Comparison of ENCODE assay signal across 8 cellular contexts in the genomic region with DNA sequence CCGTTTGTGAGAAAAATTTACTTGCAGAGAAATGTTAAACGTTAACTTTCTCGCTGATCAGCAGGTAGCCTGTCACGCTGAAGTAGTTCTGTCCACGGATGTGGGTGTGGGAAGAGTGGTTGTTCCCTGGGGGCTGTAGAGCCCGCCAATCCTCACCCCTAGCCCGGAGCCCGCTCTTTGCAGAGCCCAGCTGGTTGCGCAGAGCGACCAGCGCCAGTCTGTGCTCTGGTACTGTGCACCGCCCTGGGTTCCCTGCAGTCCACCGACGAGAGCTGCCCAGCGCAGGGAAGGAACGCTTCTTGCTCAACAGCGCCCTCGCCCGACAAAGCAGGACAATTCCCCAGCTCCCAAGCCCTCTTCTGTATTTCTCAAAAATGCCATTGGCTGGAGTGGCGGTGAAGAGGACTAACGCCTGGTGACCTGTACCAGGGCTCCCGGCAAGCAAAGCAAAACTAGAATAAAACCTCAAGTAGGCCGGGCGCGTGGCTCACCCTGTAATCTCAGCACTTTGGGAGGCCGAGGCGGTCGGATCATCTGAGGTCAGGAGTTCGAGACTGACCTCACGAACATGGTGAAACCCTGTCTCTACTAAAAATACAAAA. TPM values are rescaled to one million over a fixed set of nuclear protein-coding genes. Genes with fewer than 3 reads are reported as not detected.
DNase-seq lines count a peak whose midpoint lies in the region; ATAC-seq and TF ChIP-seq lines count a peak whose summit lies in the region.

No MANE protein-coding gene starts in this region.

- intact Hi-C loops in stomach (cut with DNase I; ENCODE audit: low total_unique reads) = no loop called here

- TF ChIP-seq CTCF in LNCAP (IDR thresholded peaks at IDR 0.05) = peak; percentile 80
- peak; percentile 88 for TF ChIP-seq CTCF in fibroblast of the aortic adventitia (IDR thresholded peaks at IDR 0.05; ENCODE audit: insufficient read depth, low read length)
- TF ChIP-seq CTCF in neural crest cell (conservative IDR thresholded peaks at IDR 0.05) = peak; percentile 86
- TF ChIP-seq CTCF in stomach (IDR thresholded peaks at IDR 0.05) = peak in 5 of 7 experiments; percentile 63 to 83 (median 72)

- H3K9me3 ChIP-seq in stomach = no peaks in the 10 kb centered on the region

- no peak overlapping the region for H3K27ac Mint-ChIP-seq in activated T-helper 17 cell treated with anti-CD3 and anti-CD28 coated beads, Interleukin-2, amount 50 U/mL, for 72 hours
- no peak overlapping the region for H3K27ac Mint-ChIP-seq in neural crest cell (ENCODE audit: unreplicated experiment)

- H3K4me1 Mint-ChIP-seq in activated T-helper 17 cell treated with anti-CD3 and anti-CD28 coated beads, Interleukin-2, amount 50 U/mL, for 72 hours = no peaks in the 10 kb centered on the region
- peaks cover 10% of the 10 kb centered on the region for H3K4me1 Mint-ChIP-seq in neural crest cell

- peak; percentile 98 for ATAC-seq in GM21825 (IDR thresholded peaks at IDR 0.05; ENCODE audit: unreplicated experiment)
- peak; percentile 95 for ATAC-seq in activated T-helper 17 cell treated with anti-CD3 and anti-CD28 coated beads, Interleukin-2, amount 50 U/mL, for 72 hours (replicated peaks)

- H3K27me3 ChIP-seq in stomach = peaks cover 4 to 77% (median 14%) of the 10 kb centered on the region in 3 donors

- no peaks in the 10 kb centered on the region for H3K36me3 Mint-ChIP-seq in activated T-helper 17 cell treated with anti-CD3 and anti-CD28 coated beads, Interleukin-2, amount 50 U/mL, for 72 hours (ENCODE audit: low read depth)
- H3K36me3 Mint-ChIP-seq in neural crest cell (ENCODE audit: low read depth) = no peaks in the 10 kb centered on the region

- WGBS in stomach, 5 donors = 7 to 12% (median 11%) methylated on average over 28 to 30 of the region's 30 CpGs

- no peaks in the 10 kb centered on the region for H3K9me3 Mint-ChIP-seq in activated T-helper 17 cell treated with anti-CD3 and anti-CD28 coated beads, Interleukin-2, amount 50 U/mL, for 72 hours
- no peaks in the 10 kb centered on the region for H3K9me3 Mint-ChIP-seq in neural crest cell

- peaks cover 12 to 36% (median 28%) of the 10 kb centered on the region in 4 donors for H3K4me1 ChIP-seq in stomach

- TF ChIP-seq EP300 in stomach (IDR thresholded peaks at IDR 0.05) = no peak

- peak overlapping the region in 1 of 5 donors; percentile 30 for H3K27ac ChIP-seq in stomach

- H3K4me3 ChIP-seq in fibroblast of the aortic adventitia (ENCODE audit: low read depth, low read length) = peak overlapping the region; percentile 58
- peak overlapping the region; percentile 28 to 33 (median 32) for H3K4me3 ChIP-seq in stomach

- TF ChIP-seq POLR2A in stomach (IDR thresholded peaks at IDR 0.05) = no peak

- H3K4me3 Mint-ChIP-seq in activated T-helper 17 cell treated with anti-CD3 and anti-CD28 coated beads, Interleukin-2, amount 50 U/mL, for 72 hours = peak overlapping the region; percentile 65
- H3K4me3 Mint-ChIP-seq in neural crest cell = peak overlapping the region; percentile 72

- H3K27me3 Mint-ChIP-seq in activated T-helper 17 cell treated with anti-CD3 and anti-CD28 coated beads, Interleukin-2, amount 50 U/mL, for 72 hours = peaks cover 16% of the 10 kb centered on the region
- H3K27me3 Mint-ChIP-seq in neural crest cell (ENCODE audit: low read depth) = peaks cover 52% of the 10 kb centered on the region

- DNase-seq in DMS79 treated with DMSO at 0.1 percent for 48 hours (lab: John Stamatoyannopoulos, UW) (peak; percentile 95), RKO (ENCODE audit: low spot score) (peak; percentile 93), fibroblast of the aortic adventitia (ENCODE audit: low read depth) (peak; percentile 82), neural crest cell (ENCODE audit: low read depth, low spot score) (peak; percentile 88), stomach (peak; percentile 89)

- no peaks in the 10 kb centered on the region for H3K36me3 ChIP-seq in stomach

RNA-seq across cellular contexts. Expression of gene RIPPLY3, which starts 3.3 kb away (rescaled TPM):
- total RNA-seq in activated T-helper 17 cell treated with anti-CD3 and anti-CD28 coated beads, Interleukin-2, amount 50 U/mL, for 72 hours = under 1 TPM; 0.17 to 0.48 TPM
- total RNA-seq in fibroblast of the aortic adventitia (ENCODE audit: low replicate concordance) = not detected in 2 replicates
- total RNA-seq in neural crest cell = 2.6 and 3.2 TPM in 2 replicates
- total RNA-seq in stomach = under 1 TPM in 2 of 5 donors, not detected in 3; 0.18 to 0.43 TPM
- under 1 TPM in 2 of 3 donors, not detected in 1; 0.56 to 0.65 TPM for polyA plus RNA-seq in stomach

RNA-seq across cellular contexts. Expression of gene HLCS, which starts 43.4 kb away (rescaled TPM):
- total RNA-seq in activated T-helper 17 cell treated with anti-CD3 and anti-CD28 coated beads, Interleukin-2, amount 50 U/mL, for 72 hours = 10 to 100 TPM; 14.5 to 17.8 TPM
- total RNA-seq in fibroblast of the aortic adventitia (ENCODE audit: low replicate concordance) = 27.6 and 44.3 TPM in 2 replicates
- 18.5 and 21.9 TPM in 2 replicates for total RNA-seq in neural crest cell
- 10 to 100 TPM; 12.5 to 35.1 (median 18.1) TPM for total RNA-seq in stomach
- polyA plus RNA-seq in stomach = 1 to 10 TPM; 2.3 to 4.8 (median 3.5) TPM
